Comparison of ENCODE assay signal across 1 cellular context in the genomic region with DNA sequence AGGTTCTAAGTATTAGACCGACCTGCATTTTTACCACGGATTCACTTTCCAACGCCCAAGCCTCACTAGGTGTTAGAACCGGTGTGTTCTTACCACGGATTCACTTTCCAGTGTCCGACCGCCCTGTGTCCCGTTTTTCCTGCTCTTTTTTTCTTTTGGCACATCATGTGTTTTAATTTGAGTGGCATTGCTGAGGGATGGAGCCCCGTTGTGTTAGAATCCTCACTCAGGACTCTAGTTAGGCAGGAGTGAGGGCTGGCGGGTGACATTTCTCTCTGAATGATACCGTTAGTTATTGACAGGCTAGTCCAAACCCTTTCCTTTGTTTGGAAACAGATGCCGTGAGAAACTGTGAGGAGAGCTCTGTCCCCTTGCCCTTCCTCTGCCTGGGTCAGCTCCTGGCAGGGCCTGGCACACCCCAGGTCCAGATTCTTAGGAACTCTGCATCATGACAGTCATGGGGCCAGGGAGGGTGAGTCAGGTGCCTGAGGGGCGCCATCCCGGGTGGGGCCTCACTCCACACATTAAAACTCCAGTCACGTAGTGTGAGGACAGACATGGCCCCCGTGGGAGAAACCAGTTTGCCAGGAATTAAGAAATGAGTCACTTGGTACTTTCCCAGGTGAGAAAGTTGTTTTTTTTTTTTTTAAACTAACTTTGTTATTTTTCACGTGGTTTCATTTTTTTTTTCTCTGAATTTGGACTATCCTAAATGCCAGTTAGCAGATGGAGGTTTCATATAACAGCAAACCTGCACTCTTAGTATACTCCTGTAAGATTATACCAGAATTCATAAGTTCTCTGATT.
TF ChIP-seq lines count a peak whose summit lies in the region.

No MANE protein-coding gene starts in this region.

TF ChIP-seq in GM12878, 131 proteins besides CTCF, POLR2A, EP300 and RAD21 (continued from another document):
- TF ChIP-seq ZBTB40 (IDR thresholded peaks at IDR 0.05; ENCODE audit: borderline replicate concordance) (peak; percentile 72; the same call in 1 of the 2 replicates), IRF3 (IDR thresholded peaks at IDR 0.05) (0 out of 2 replicates have a peak, but pooled peaks have one; percentile 24), BHLHE40 (IDR thresholded peaks at IDR 0.05; ENCODE audit: borderline replicate concordance in 1 of 2, low read depth in 2 of 2, low read length in 1 of 2) (peak; percentile 77 to 83), ETV6 (conservative IDR thresholded peaks at IDR 0.05 in 1 of 2, IDR thresholded peaks at IDR 0.05 in 1 of 2; ENCODE audit: borderline replicate concordance in 1 of 2, low read depth in 1 of 2) (peak in 1 of 2 experiments; percentile 57; a peak in 2 of 4 replicates), MEF2B (IDR thresholded peaks at IDR 0.05; ENCODE audit: partially characterized antibody, poor library complexity, severe bottlenecking) (peak; percentile 69), CHD1 (IDR thresholded peaks at IDR 0.05; ENCODE audit: low read depth, low read length) (no peak), RAD51 (IDR thresholded peaks at IDR 0.05) (peak; percentile 77), ZNF384 (IDR thresholded peaks at IDR 0.05; ENCODE audit: borderline replicate concordance, low read depth, low read length) (peak; percentile 96), JUND (IDR thresholded peaks at IDR 0.05; ENCODE audit: low read depth, low read length) (peak; percentile 64; the same call in 1 of the 2 replicates)
- TF ChIP-seq, protein P1, sequence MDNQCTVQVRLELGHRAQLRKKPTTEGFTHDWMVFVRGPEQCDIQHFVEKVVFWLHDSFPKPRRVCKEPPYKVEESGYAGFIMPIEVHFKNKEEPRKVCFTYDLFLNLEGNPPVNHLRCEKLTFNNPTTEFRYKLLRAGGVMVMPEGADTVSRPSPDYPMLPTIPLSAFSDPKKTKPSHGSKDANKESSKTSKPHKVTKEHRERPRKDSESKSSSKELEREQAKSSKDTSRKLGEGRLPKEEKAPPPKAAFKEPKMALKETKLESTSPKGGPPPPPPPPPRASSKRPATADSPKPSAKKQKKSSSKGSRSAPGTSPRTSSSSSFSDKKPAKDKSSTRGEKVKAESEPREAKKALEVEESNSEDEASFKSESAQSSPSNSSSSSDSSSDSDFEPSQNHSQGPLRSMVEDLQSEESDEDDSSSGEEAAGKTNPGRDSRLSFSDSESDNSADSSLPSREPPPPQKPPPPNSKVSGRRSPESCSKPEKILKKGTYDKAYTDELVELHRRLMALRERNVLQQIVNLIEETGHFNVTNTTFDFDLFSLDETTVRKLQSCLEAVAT (IDR thresholded peaks at IDR 0.05), result 0 out of 2 replicates have a peak, but pooled peaks have one; percentile 76
